Comparison of ENCODE assay signal across 1 cellular context in genomic region chr11:68011046-68011943, GRCh38.
TF ChIP-seq lines count a peak whose summit lies in the region.

No MANE protein-coding gene starts in this region.

TF ChIP-seq in K562, 482 proteins besides CTCF, POLR2A, EP300 and RAD21 (continued from another document and continues in another):
- TF ChIP-seq PKNOX1 (IDR thresholded peaks at IDR 0.05) (no peak), PML (IDR thresholded peaks at IDR 0.05; ENCODE audit: low read length) (no peak), HES1 (IDR thresholded peaks at IDR 0.05; ENCODE audit: low read depth) (no peak), HINFP (tag; conservative IDR thresholded peaks at IDR 0.05; ENCODE audit: low read depth) (peak; percentile 72), HDAC6 (IDR thresholded peaks at IDR 0.05; ENCODE audit: low read depth, low read length) (no peak), LARP7 (IDR thresholded peaks at IDR 0.05) (no peak), ZNF436 (CRISPR knock-in tag; IDR thresholded peaks at IDR 0.05) (no peak), BRF2 (IDR thresholded peaks at IDR 0.05; ENCODE audit: borderline replicate concordance, insufficient read depth, insufficient read length) (no peak), ZNF175 (CRISPR knock-in tag; IDR thresholded peaks at IDR 0.05; ENCODE audit: low read depth) (peak; percentile 75; the same call in 1 of the 2 replicates), HNRNPK (IDR thresholded peaks at IDR 0.05; ENCODE audit: low read depth, low read length, poor library complexity, severe bottlenecking) (no peak), ZBTB33 (CRISPR knock-in tag; IDR thresholded peaks at IDR 0.05) (no peak), RHOXF2B (CRISPR knock-in tag; conservative IDR thresholded peaks at IDR 0.05) (no peak), ZNF780A (CRISPR knock-in tag; IDR thresholded peaks at IDR 0.05) (no peak), NFXL1 (CRISPR knock-in tag; IDR thresholded peaks at IDR 0.05) (0 out of 2 replicates have a peak, but pooled peaks have one; percentile 59), ZFP30 (CRISPR knock-in tag; IDR thresholded peaks at IDR 0.05; ENCODE audit: borderline replicate concordance) (no peak), ZNF212 (CRISPR knock-in tag; IDR thresholded peaks at IDR 0.05) (no peak), COPS2 (conservative IDR thresholded peaks at IDR 0.05) (no peak), DDX20 (tag; IDR thresholded peaks at IDR 0.05; ENCODE audit: low read depth) (peak; percentile 84), RUNX1 (IDR thresholded peaks at IDR 0.05; ENCODE audit: low read depth) (no peak), CXXC5 (CRISPR knock-in tag; IDR thresholded peaks at IDR 0.05) (0 out of 2 replicates have a peak, but pooled peaks have one; percentile 53), MAZ (CRISPR knock-in tag; conservative IDR thresholded peaks at IDR 0.05 in 1 of 2, IDR thresholded peaks at IDR 0.05 in 1 of 2) (0 out of 4 replicates have a peak, but pooled peaks of 1 of the 2 experiments have one; percentile 22), SMARCC2 (IDR thresholded peaks at IDR 0.05; ENCODE audit: low read depth) (no peak), ZNF124 (CRISPR knock-in tag; IDR thresholded peaks at IDR 0.05) (no peak), MIER1 (IDR thresholded peaks at IDR 0.05; ENCODE audit: low read depth) (no peak), ZNF609 (CRISPR knock-in tag; IDR thresholded peaks at IDR 0.05; ENCODE audit: borderline replicate concordance) (no peak), TAF1 (IDR thresholded peaks at IDR 0.05; ENCODE audit: control insufficient read depth, extremely low read depth, insufficient read depth, low read length, severe bottlenecking) (no peak), ETS1 (conservative IDR thresholded peaks at IDR 0.05; ENCODE audit: control insufficient read depth, low read depth, low read length) (no peak), MED1 (CRISPR knock-in tag; IDR thresholded peaks at IDR 0.05; ENCODE audit: borderline replicate concordance) (no peak), ARID3A (IDR thresholded peaks at IDR 0.05; ENCODE audit: borderline replicate concordance, low read depth, low read length) (no peak), CHD1 (IDR thresholded peaks at IDR 0.05; ENCODE audit: low read length) (no peak), ZNF398 (CRISPR knock-in tag; IDR thresholded peaks at IDR 0.05) (no peak), KAT2B (IDR thresholded peaks at IDR 0.05; ENCODE audit: low read depth, low read length) (no peak), HMG20B (CRISPR knock-in tag; IDR thresholded peaks at IDR 0.05) (no peak), ZNF444 (CRISPR knock-in tag; IDR thresholded peaks at IDR 0.05) (no peak), ZBTB17 (CRISPR knock-in tag; IDR thresholded peaks at IDR 0.05) (0 out of 2 replicates have a peak, but pooled peaks have one; percentile 46), THRA (IDR thresholded peaks at IDR 0.05) (no peak), MITF (IDR thresholded peaks at IDR 0.05) (no peak), MTA1 (IDR thresholded peaks at IDR 0.05; ENCODE audit: borderline replicate concordance) (no peak), TRIM24 (IDR thresholded peaks at IDR 0.05) (no peak), HMGXB4 (CRISPR knock-in tag; IDR thresholded peaks at IDR 0.05) (no peak)
